12 cellular contexts compared by ENCODE assay signal in genomic region chr15:64024172-64025050, GRCh38. TPM values are rescaled to one million over a fixed set of nuclear protein-coding genes. Genes with fewer than 3 reads are reported as not detected.
DNase-seq lines count a peak whose midpoint lies in the region; ATAC-seq and TF ChIP-seq lines count a peak whose summit lies in the region.
"Had no signal": no experiment of that assay in that cellular context is flagged by ENCODE, and none has a peak within 500 bp of the region (broad histone marks: within the 10 kb centered on the region; RNA-seq: fewer than 3 reads in every experiment).

No MANE protein-coding gene starts in this region.

- TF ChIP-seq CTCF in AG09309 (IDR thresholded peaks at IDR 0.05; ENCODE audit: control insufficient read depth, insufficient read depth, low read depth, low read length, missing control alignments), result peak; percentile 21

- H3K4me3 ChIP-seq in AG09309 (ENCODE audit: control insufficient read depth, low read depth, low read length), result no peak overlapping the region
- no peak overlapping the region for H3K4me3 ChIP-seq in H7 (ENCODE audit: insufficient read depth, low read depth, low read length)
- H3K4me3 ChIP-seq: vagina had no signal

- in situ Hi-C loops in G401 (cut with HindIII; ENCODE audit: low sequenced_read_pairs), result no loop called here

- no peaks in the 10 kb centered on the region for H3K27me3 ChIP-seq in H7 (ENCODE audit: control insufficient read depth, insufficient read depth, low read length)
- H3K27me3 ChIP-seq: vagina had no signal

- no peak for ATAC-seq in GM18858 (IDR thresholded peaks at IDR 0.05; ENCODE audit: unreplicated experiment)
- ATAC-seq: activated T-helper 17 cell treated with anti-CD3 and anti-CD28 coated beads, Interleukin-2, amount 50 U/mL, for 72 hours; PC-3 had no signal

- DNase-seq in AG09309 (ENCODE audit: low read depth) (no peak), H7 (peak; percentile 52), SKM-1 treated with dmso at 0.1 percent for 144 hours (lab: John Stamatoyannopoulos, UW; ENCODE audit: unreplicated experiment) (peak; percentile 54), iris pigment epithelial cell (ENCODE audit: low read depth) (peak; percentile 12), T-helper 2 cell (no peak), NCI-H2196 treated with DMSO at 0.1 percent for 48 hours (lab: John Stamatoyannopoulos, UW; ENCODE audit: unreplicated experiment) (no peak), G401 (ENCODE audit: low spot score) (no peak)
- DNase-seq: foreskin melanocyte, PC-3 had no signal

- no peaks in the 10 kb centered on the region for H3K36me3 ChIP-seq in H7 (replicated peaks; ENCODE audit: control insufficient read depth, insufficient read depth, low read length)

RNA-seq across cellular contexts. Expression of gene DAPK2, which starts 21.9 kb away (rescaled TPM):
- total RNA-seq in H7 (2014; rRNA removed; shearing (Covaris generic)), result 0.41 and 1.9 TPM in 2 replicates
- 24.4 and 26.9 TPM in 2 replicates for total RNA-seq in G401 (2014; rRNA removed; shearing (Covaris generic))

Comparison
In these comparisons a context has a peak if more than half of its experiments do, and no peak if none do; other contexts are left out.
1. DNase-seq: peak in H7 (single experiment), SKM-1 treated with dmso at 0.1 percent for 144 hours (single experiment) and iris pigment epithelial cell (single experiment); none in AG09309 (single experiment), T-helper 2 cell (0 of 5), NCI-H2196 treated with DMSO at 0.1 percent for 48 hours (single experiment) and G401 (single experiment).